In genomic region chrX:13215729-13216128, GRCh38 we compare ENCODE assay signal across 1 cellular context.
TF ChIP-seq lines count a peak whose summit lies in the region.

No MANE protein-coding gene starts in this region.

TF ChIP-seq in IMR-90, 13 proteins besides CTCF, POLR2A, EP300 and RAD21 (continued from another document):
- TF ChIP-seq USF2 (IDR thresholded peaks at IDR 0.05; ENCODE audit: low read depth, low read length): no peak
- TF ChIP-seq MAZ (IDR thresholded peaks at IDR 0.05; ENCODE audit: borderline replicate concordance, low read depth, low read length): no peak
- TF ChIP-seq SMC3 (IDR thresholded peaks at IDR 0.05; ENCODE audit: low read depth, low read length): no peak
